Comparison of ENCODE assay signal across 21 cellular contexts in the genomic region with DNA sequence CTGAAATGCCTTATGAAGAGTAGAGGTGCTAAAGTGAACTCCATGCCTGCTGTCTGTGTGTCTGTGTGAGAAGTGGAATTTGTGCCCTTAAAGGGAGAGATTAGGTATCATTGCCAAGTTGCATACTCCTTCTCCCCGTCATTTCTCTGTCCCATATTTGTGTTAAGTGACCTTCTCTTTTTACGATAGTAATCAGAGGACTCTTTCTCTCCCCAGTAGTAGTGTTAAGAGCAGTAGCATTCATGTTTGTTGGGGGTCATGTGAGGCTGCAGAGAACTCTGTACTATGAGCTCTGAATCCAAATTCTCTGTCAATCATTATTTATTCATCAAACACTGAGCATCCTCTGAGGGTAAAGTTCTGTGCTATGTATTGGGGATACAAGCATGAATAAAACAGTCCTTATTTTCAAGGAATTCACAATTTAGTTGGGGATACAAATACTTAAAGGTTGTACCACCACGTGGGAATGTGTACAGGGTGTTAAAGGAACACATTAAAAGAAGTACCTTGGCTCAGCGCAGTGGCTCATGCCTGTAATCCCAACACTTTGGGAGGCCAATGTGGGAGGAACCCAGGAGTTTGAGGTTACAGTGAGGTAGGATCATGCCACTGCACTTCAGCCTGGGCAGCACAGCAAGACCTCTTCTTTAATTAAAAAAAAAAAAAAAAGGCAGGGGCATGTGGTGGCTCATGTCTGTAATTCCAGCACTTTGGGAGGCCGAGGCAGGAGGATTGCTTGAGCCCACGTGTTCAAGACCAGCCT. TPM values are rescaled to one million over a fixed set of nuclear protein-coding genes. Genes with fewer than 3 reads are reported as not detected.
"Had no signal": no experiment of that assay in that cellular context is flagged by ENCODE, and none has a peak within 500 bp of the region (broad histone marks: within the 10 kb centered on the region; RNA-seq: fewer than 3 reads in every experiment).

No MANE protein-coding gene starts in this region.

- H3K27ac ChIP-seq: prostate gland, thoracic aorta, upper lobe of right lung had no signal

- H3K27ac Mint-ChIP-seq: activated CD4-positive, alpha-beta T cell treated with anti-CD3 and anti-CD28 coated beads, Interleukin-2, amount 10 ng/mL, durations not matched to agents 7 days and 5 days; stimulated activated memory B cell treated with anti-CD40 and anti-IgM and Interleukin-4, amounts not matched to agents 10 μg/mL and 1 μg/mL and 100 μg/mL, for 72 hours had no signal

- H3K4me1 Mint-ChIP-seq: neural crest cell had no signal

- H3K4me3 ChIP-seq: prostate gland, thoracic aorta, upper lobe of right lung had no signal

- H3K27me3 ChIP-seq: upper lobe of right lung had no signal

- H3K4me3 Mint-ChIP-seq: activated CD4-positive, alpha-beta T cell treated with anti-CD3 and anti-CD28 coated beads, Interleukin-2, amount 10 ng/mL, durations not matched to agents 7 days and 5 days; effector memory CD8-positive, alpha-beta T cell; neural crest cell; stimulated activated memory B cell treated with anti-CD40 and anti-IgM and Interleukin-4, amounts not matched to agents 10 μg/mL and 1 μg/mL and 100 μg/mL, for 72 hours had no signal

- H3K27me3 Mint-ChIP-seq: activated CD4-positive, alpha-beta T cell treated with anti-CD3 and anti-CD28 coated beads, Interleukin-2, amount 10 ng/mL, durations not matched to agents 7 days and 5 days; effector memory CD8-positive, alpha-beta T cell; naive B cell; stimulated activated memory B cell treated with anti-CD40 and anti-IgM and Interleukin-4, amounts not matched to agents 10 μg/mL and 1 μg/mL and 100 μg/mL, for 72 hours had no signal

- FAIRE-seq: keratinocyte, small intestine had no signal

- H3K4me1 ChIP-seq: prostate gland, upper lobe of right lung had no signal

- H3K9me3 Mint-ChIP-seq: activated CD4-positive, alpha-beta T cell treated with anti-CD3 and anti-CD28 coated beads, Interleukin-2, amount 10 ng/mL, durations not matched to agents 7 days and 5 days; activated naive CD4-positive, alpha-beta T cell treated with anti-CD3 and anti-CD28 coated beads, Interleukin-2, amount 50 U/mL, for 72 hours; effector memory CD8-positive, alpha-beta T cell; naive B cell; neural crest cell; stimulated activated memory B cell treated with anti-CD40 and anti-IgM and Interleukin-4, amounts not matched to agents 10 μg/mL and 1 μg/mL and 100 μg/mL, for 72 hours had no signal

- ATAC-seq: activated CD4-positive, CD25-positive, alpha-beta regulatory T cell treated with anti-CD3 and anti-CD28 coated beads, Interleukin-2, amount 50 U/mL, for 24 hours; activated naive CD4-positive, alpha-beta T cell treated with anti-CD3 and anti-CD28 coated beads, Interleukin-2, amount 50 U/mL, for 72 hours; effector memory CD8-positive, alpha-beta T cell; right cardiac atrium; stimulated activated memory B cell treated with anti-CD40 and anti-IgM and Interleukin-4, amounts not matched to agents 10 μg/mL and 1 μg/mL and 100 μg/mL, for 72 hours; upper lobe of right lung had no signal

- DNase-seq: activated CD4-positive, alpha-beta T cell treated with anti-CD3 and anti-CD28 coated beads, Interleukin-2, amount 10 ng/mL, durations not matched to agents 7 days and 5 days; activated CD8-positive, alpha-beta memory T cell treated with anti-CD3 and anti-CD28 coated beads for 24 hours; activated CD8-positive, alpha-beta memory T cell treated with anti-CD3 and anti-CD28 coated beads, Interleukin-2, amount 50 U/mL, for 48 hours; activated gamma-delta T cell; activated T-cell treated with anti-CD3 and anti-CD28 coated beads, Interleukin-2, amount 50 U/mL, for 48 hours; amniotic stem cell; effector memory CD8-positive, alpha-beta T cell; mammary epithelial cell; naive B cell; right cardiac atrium; small intestine; stimulated activated CD4-positive, alpha-beta T cell treated with anti-CD3 and anti-CD28 coated beads, Interleukin-4, amount 100 ng/mL, for 1 hour; upper lobe of right lung had no signal

- H3K9me3 ChIP-seq: prostate gland, thoracic aorta, upper lobe of right lung had no signal

RNA-seq across cellular contexts. Expression of gene KCNQ4, which starts 24.8 kb away (rescaled TPM):
- total RNA-seq: dermis microvascular lymphatic vessel endothelial cell, mammary epithelial cell had no signal
- polyA plus RNA-seq: keratinocyte had no signal
